Comparison of ENCODE assay signal across 1 cellular context in the genomic region with DNA sequence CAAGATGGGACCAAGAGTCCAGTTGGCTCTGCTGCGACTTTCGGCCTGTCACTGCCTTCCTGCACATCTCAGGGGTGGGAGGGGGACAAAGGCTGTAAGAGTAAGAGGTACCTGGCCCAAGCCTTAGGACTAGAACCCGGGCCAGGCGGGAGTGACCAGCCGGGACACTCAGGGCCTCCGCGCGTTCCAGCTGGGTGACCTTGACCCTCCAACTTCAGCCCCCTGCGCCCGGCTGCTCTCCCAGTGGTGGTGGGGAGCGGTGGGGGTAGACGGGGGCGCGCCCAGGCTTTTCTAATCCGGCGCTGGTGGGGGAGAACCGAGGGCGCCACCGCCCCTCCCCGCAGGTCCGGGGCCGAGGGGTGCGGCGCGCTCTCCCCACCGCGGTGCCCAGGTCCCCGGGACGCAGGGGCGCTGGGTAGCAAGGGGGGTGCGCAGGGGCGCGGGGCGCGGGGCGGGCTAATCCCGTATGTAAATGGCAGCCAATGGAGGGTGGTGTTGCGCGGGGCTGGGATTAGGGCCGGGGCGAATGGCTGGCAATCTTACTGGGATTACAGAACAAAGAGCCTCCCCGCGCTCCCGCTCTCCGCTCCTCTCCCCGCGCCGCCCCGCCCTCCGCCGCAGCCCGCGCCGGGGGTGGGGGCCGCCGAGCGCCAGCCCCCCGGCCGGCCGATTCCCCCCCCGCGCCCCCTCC.
A peak's percentile ranks its signal among the peaks of the same experiment; 100 is the strongest.
TF ChIP-seq lines count a peak whose summit lies in the region.

GTF2IRD1 (plus strand) TSS at position 586 of the 691 bp plus-strand sequence. CDS start 54,175 bp downstream, outside the sequence.

TF ChIP-seq in HepG2, 621 proteins besides CTCF, POLR2A, EP300 and RAD21 (continued from another document):
- TF ChIP-seq UBTF (CRISPR knock-in tag; IDR thresholded peaks at IDR 0.05) (peak; percentile 25; the same call in 1 of the 2 replicates), PPARG (CRISPR knock-in tag; conservative IDR thresholded peaks at IDR 0.05) (0 out of 2 replicates have a peak, but pooled peaks have one; percentile 42), ZNF136 (CRISPR knock-in tag; IDR thresholded peaks at IDR 0.05; ENCODE audit: low read depth) (no peak), CSRNP1 (CRISPR knock-in tag; IDR thresholded peaks at IDR 0.05) (peak; percentile 8; the same call in 1 of the 2 replicates), ZNF850 (CRISPR knock-in tag; conservative IDR thresholded peaks at IDR 0.05) (no peak), ZFAT (CRISPR knock-in tag; conservative IDR thresholded peaks at IDR 0.05) (no peak), ZFP82 (CRISPR knock-in tag; IDR thresholded peaks at IDR 0.05; ENCODE audit: borderline replicate concordance) (no peak), ZFY (CRISPR knock-in tag; IDR thresholded peaks at IDR 0.05) (peak; percentile 52), ZNF674 (CRISPR knock-in tag; IDR thresholded peaks at IDR 0.05; ENCODE audit: low read depth) (no peak), CCAR2 (optimal IDR thresholded peaks at IDR 0.05; ENCODE audit: low read depth, low read length) (no peak), HNF4G (IDR thresholded peaks at IDR 0.05; ENCODE audit: borderline replicate concordance, low read depth, low read length) (peak; percentile 28), HNF4G (CRISPR knock-in tag; IDR thresholded peaks at IDR 0.05; ENCODE audit: borderline replicate concordance, low read depth) (no peak), RBFOX2 (IDR thresholded peaks at IDR 0.05; ENCODE audit: low read depth, low read length) (peak; percentile 77), BORCS8-MEF2B (CRISPR knock-in tag; IDR thresholded peaks at IDR 0.05) (peak; percentile 45; the same call in 1 of the 2 replicates), ZKSCAN8 (CRISPR knock-in tag; IDR thresholded peaks at IDR 0.05; ENCODE audit: borderline replicate concordance) (peak; percentile 26; the same call in 1 of the 2 replicates), KDM1A (CRISPR knock-in tag; IDR thresholded peaks at IDR 0.05) (no peak), HIC2 (CRISPR knock-in tag; IDR thresholded peaks at IDR 0.05; ENCODE audit: low read depth) (0 out of 2 replicates have a peak, but pooled peaks have one; percentile 21), ZNF7 (CRISPR knock-in tag; IDR thresholded peaks at IDR 0.05) (no peak), ZBTB7B (CRISPR knock-in tag; IDR thresholded peaks at IDR 0.05) (peak; percentile 37; the same call in 1 of the 2 replicates), SP5 (CRISPR knock-in tag; IDR thresholded peaks at IDR 0.05; ENCODE audit: borderline replicate concordance, low read depth) (no peak), TERF1 (CRISPR knock-in tag; IDR thresholded peaks at IDR 0.05) (no peak), ZSCAN21 (CRISPR knock-in tag; IDR thresholded peaks at IDR 0.05; ENCODE audit: borderline replicate concordance) (0 out of 2 replicates have a peak, but pooled peaks have one; percentile 23), ZSCAN20 (CRISPR knock-in tag; IDR thresholded peaks at IDR 0.05; ENCODE audit: borderline replicate concordance) (0 out of 2 replicates have a peak, but pooled peaks have one; percentile 56), FOXK1 (CRISPR knock-in tag; IDR thresholded peaks at IDR 0.05; ENCODE audit: borderline replicate concordance, low read depth) (0 out of 2 replicates have a peak, but pooled peaks have one; percentile 11), TAF1 (CRISPR knock-in tag; IDR thresholded peaks at IDR 0.05) (peak; percentile 39; the same call in 1 of the 2 replicates), ZNF777 (CRISPR knock-in tag; IDR thresholded peaks at IDR 0.05) (no peak; the same call in 1 of the 2 replicates), ATF1 (CRISPR knock-in tag; IDR thresholded peaks at IDR 0.05) (no peak), PRPF4 (IDR thresholded peaks at IDR 0.05; ENCODE audit: low read depth, low read length, poor library complexity, severe bottlenecking) (no peak), HES4 (CRISPR knock-in tag; IDR thresholded peaks at IDR 0.05; ENCODE audit: borderline replicate concordance) (no peak), MAX (IDR thresholded peaks at IDR 0.05) (peak; percentile 68; the same call in 1 of the 2 replicates), ZNF709 (CRISPR knock-in tag; IDR thresholded peaks at IDR 0.05) (no peak), YEATS4 (CRISPR knock-in tag; IDR thresholded peaks at IDR 0.05; ENCODE audit: borderline replicate concordance) (peak; percentile 46; the same call in 1 of the 2 replicates), JDP2 (CRISPR knock-in tag; IDR thresholded peaks at IDR 0.05; ENCODE audit: borderline replicate concordance) (no peak), ZNF615 (CRISPR knock-in tag; IDR thresholded peaks at IDR 0.05; ENCODE audit: borderline replicate concordance) (no peak), HMG20A (CRISPR knock-in tag; IDR thresholded peaks at IDR 0.05; ENCODE audit: borderline replicate concordance) (no peak), PITX1 (CRISPR knock-in tag; IDR thresholded peaks at IDR 0.05) (peak; percentile 100), TBX3 (IDR thresholded peaks at IDR 0.05; ENCODE audit: borderline replicate concordance) (no peak), IRF1 (CRISPR knock-in tag; IDR thresholded peaks at IDR 0.05; ENCODE audit: low read depth) (no peak), SMAD3 (CRISPR knock-in tag; IDR thresholded peaks at IDR 0.05) (no peak)
- TF ChIP-seq, protein P1, sequence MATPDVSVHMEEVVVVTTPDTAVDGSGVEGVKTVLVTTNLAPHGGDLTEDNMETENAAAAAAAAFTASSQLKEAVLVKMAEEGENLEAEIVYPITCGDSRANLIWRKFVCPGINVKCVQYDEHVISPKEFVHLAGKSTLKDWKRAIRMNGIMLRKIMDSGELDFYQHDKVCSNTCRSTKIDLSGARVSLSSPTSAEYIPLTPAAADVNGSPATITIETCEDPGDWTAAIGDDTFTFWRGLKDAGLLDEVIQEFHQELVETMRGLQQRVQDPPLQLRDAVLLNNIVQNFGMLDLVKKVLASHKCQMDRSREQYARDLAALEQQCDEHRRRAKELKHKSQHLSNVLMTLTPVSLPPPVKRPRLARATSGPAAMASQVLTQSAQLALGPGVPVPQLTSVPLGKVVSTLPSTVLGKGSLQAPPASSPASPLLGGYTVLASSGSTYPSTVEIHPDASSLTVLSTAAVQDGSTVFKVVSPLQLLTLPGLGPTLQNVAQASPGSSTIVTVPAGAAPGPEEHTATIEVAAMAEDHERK (CRISPR knock-in tag; IDR thresholded peaks at IDR 0.05; ENCODE audit: low read depth), result no peak
- TF ChIP-seq, protein P2, sequence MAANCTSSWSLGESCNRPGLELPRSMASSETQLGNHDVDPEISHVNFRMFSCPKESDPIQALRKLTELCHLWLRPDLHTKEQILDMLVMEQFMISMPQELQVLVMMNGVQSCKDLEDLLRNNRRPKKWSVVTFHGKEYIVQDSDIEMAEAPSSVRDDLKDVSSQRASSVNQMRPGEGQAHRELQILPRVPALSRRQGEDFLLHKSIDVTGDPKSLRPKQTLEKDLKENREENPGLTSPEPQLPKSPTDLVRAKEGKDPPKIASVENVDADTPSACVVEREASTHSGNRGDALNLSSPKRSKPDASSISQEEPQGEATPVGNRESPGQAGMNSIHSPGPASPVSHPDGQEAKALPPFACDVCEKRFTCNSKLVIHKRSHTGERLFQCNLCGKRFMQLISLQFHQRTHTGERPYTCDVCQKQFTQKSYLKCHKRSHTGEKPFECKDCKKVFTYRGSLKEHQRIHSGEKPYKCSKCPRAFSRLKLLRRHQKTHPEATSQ (CRISPR knock-in tag; IDR thresholded peaks at IDR 0.05; ENCODE audit: borderline replicate concordance), result peak; percentile 47; the same call in 1 of the 2 replicates
- TF ChIP-seq, protein P3, sequence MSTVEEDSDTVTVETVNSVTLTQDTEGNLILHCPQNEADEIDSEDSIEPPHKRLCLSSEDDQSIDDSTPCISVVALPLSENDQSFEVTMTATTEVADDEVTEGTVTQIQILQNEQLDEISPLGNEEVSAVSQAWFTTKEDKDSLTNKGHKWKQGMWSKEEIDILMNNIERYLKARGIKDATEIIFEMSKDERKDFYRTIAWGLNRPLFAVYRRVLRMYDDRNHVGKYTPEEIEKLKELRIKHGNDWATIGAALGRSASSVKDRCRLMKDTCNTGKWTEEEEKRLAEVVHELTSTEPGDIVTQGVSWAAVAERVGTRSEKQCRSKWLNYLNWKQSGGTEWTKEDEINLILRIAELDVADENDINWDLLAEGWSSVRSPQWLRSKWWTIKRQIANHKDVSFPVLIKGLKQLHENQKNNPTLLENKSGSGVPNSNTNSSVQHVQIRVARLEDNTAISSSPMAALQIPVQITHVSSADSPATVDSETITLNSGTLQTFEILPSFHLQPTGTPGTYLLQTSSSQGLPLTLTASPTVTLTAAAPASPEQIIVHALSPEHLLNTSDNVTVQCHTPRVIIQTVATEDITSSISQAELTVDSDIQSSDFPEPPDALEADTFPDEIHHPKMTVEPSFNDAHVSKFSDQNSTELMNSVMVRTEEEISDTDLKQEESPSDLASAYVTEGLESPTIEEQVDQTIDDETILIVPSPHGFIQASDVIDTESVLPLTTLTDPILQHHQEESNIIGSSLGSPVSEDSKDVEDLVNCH (CRISPR knock-in tag; IDR thresholded peaks at IDR 0.05), result 0 out of 2 replicates have a peak, but pooled peaks have one; percentile 2
- TF ChIP-seq, protein P4, sequence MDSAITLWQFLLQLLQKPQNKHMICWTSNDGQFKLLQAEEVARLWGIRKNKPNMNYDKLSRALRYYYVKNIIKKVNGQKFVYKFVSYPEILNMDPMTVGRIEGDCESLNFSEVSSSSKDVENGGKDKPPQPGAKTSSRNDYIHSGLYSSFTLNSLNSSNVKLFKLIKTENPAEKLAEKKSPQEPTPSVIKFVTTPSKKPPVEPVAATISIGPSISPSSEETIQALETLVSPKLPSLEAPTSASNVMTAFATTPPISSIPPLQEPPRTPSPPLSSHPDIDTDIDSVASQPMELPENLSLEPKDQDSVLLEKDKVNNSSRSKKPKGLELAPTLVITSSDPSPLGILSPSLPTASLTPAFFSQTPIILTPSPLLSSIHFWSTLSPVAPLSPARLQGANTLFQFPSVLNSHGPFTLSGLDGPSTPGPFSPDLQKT (CRISPR knock-in tag; IDR thresholded peaks at IDR 0.05; ENCODE audit: borderline replicate concordance), result no peak
